Comparison of ENCODE assay signal across 15 cellular contexts in the genomic region with DNA sequence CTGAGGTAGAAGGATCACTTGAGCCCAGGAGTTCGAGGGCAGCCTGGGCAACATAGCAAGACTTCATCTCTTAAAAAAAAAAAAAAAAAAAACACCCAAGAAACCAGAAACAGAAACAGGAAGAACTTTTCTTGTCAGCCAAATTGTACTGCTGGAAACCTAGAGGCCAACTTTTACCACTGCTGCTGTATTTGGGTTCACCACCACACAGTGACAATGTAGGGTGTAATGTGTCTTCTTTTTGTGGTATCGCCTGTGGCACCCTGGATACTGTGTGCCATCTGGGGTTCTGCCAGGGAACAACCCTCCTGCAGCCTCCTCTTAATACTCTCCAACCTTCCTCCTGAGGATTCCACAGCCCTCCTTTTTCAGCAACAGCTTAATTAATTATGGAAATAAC.
DNase-seq lines count a peak whose midpoint lies in the region; ATAC-seq and TF ChIP-seq lines count a peak whose summit lies in the region.
"Had no signal": no experiment of that assay in that cellular context is flagged by ENCODE, and none has a peak within 500 bp of the region (broad histone marks: within the 10 kb centered on the region; RNA-seq: fewer than 3 reads in every experiment).

No MANE protein-coding gene starts in this region.

- no peak overlapping the region for H3K4me3 ChIP-seq in CD4-positive, alpha-beta memory T cell (ENCODE audit: low read length in 2 of 2)
- no peak overlapping the region for H3K4me3 ChIP-seq in mucosa of descending colon
- H3K4me3 ChIP-seq: lung, MG63, Peyer's patch had no signal

- intact Hi-C loops in CD4-positive, alpha-beta memory T cell (cut with micrococcal nuclease) = no loop called here
- intact Hi-C loops in mucosa of descending colon (cut with DNase I, micrococcal nuclease) = no loop called here
- intact Hi-C loops in Right ventricle myocardium inferior (cut with DNase I) = no loop called here

- CTCF ChIA-PET in CD4-positive, alpha-beta memory T cell (lab: Charles Lee; ENCODE audit: partially characterized antibody) = interaction anchor here (1.1 to 1.3 kb wide), 2 partner anchors 39 to 162 kb away, joined by 3 to 5 read pairs; no protein-coding TSS in a partner anchor

- H3K36me3 Mint-ChIP-seq in CD4-positive, alpha-beta memory T cell = peaks cover 4 to 32% of the 10 kb centered on the region in 2 donors
- no peaks in the 10 kb centered on the region for H3K36me3 Mint-ChIP-seq in T-helper 17 cell (ENCODE audit: low read depth)

- POLR2A ChIA-PET in CD4-positive, alpha-beta memory T cell (lab: Charles Lee; ENCODE audit: partially characterized antibody) = no interaction called here

- DNase-seq in CD4-positive, alpha-beta memory T cell = peak; percentile 25 to 39 (median 36)
- DNase-seq in Kasumi-1 (lab: John Stamatoyannopoulos, UW) (peak; percentile 76 to 87), T-helper 17 cell (no peak), mucosa of descending colon (no peak), NCI-H2107 (lab: John Stamatoyannopoulos, UW) (no peak), SKM-1 treated with dmso at 0.1 percent for 144 hours (lab: John Stamatoyannopoulos, UW; ENCODE audit: unreplicated experiment) (no peak), Right ventricle myocardium inferior (ENCODE audit: missing footprints) (no peak)
- DNase-seq: GDM1, HCEC 1CT, MG63, NCI-H226, Peyer's patch, small intestine, T1000 had no signal

- H3K27ac Mint-ChIP-seq in CD4-positive, alpha-beta memory T cell = peak overlapping the region; percentile 2 to 95 (median 44)
- peak overlapping the region; percentile 74 for H3K27ac Mint-ChIP-seq in T-helper 17 cell

- H3K4me1 Mint-ChIP-seq in CD4-positive, alpha-beta memory T cell = peaks cover 48 to 73% (median 58%) of the 10 kb centered on the region in 4 donors
- peaks cover 40% of the 10 kb centered on the region for H3K4me1 Mint-ChIP-seq in T-helper 17 cell

- H3K9me3 ChIP-seq in CD4-positive, alpha-beta memory T cell (ENCODE audit: control insufficient read depth in 1 of 2, low read length in 2 of 2) = no peaks in the 10 kb centered on the region
- no peaks in the 10 kb centered on the region for H3K9me3 ChIP-seq in T-helper 17 cell (ENCODE audit: control insufficient read depth, low read length, poor library complexity, severe bottlenecking)
- no peaks in the 10 kb centered on the region for H3K9me3 ChIP-seq in mucosa of descending colon
- H3K9me3 ChIP-seq: MG63, Peyer's patch had no signal

- no peaks in the 10 kb centered on the region for H3K36me3 ChIP-seq in CD4-positive, alpha-beta memory T cell (ENCODE audit: insufficient read depth, low read length)
- no peaks in the 10 kb centered on the region for H3K36me3 ChIP-seq in mucosa of descending colon (ENCODE audit: low read depth)

- H3K27ac ChIP-seq in CD4-positive, alpha-beta memory T cell (ENCODE audit: low read depth, low read length) = no peak overlapping the region
- H3K27ac ChIP-seq: Peyer's patch had no signal

- no peak for TF ChIP-seq CTCF in mucosa of descending colon (IDR thresholded peaks at IDR 0.05)

- no peaks in the 10 kb centered on the region for H3K27me3 ChIP-seq in CD4-positive, alpha-beta memory T cell (ENCODE audit: insufficient read depth, low read length)
- H3K27me3 ChIP-seq: MG63, Peyer's patch had no signal

- peaks cover 49% of the 10 kb centered on the region for H3K4me1 ChIP-seq in CD4-positive, alpha-beta memory T cell (ENCODE audit: insufficient read depth, low read length)
- no peaks in the 10 kb centered on the region for H3K4me1 ChIP-seq in mucosa of descending colon (ENCODE audit: low read depth)
- H3K4me1 ChIP-seq: Peyer's patch had no signal

- H3K4me3 Mint-ChIP-seq in CD4-positive, alpha-beta memory T cell = peak overlapping the region; percentile 37 to 85 (median 61)
- H3K4me3 Mint-ChIP-seq in T-helper 17 cell = peak overlapping the region; percentile 84

- ATAC-seq in T-helper 17 cell (peak; percentile 90), mucosa of descending colon (peak; percentile 23), Right ventricle myocardium inferior (no peak)

- H3K27me3 Mint-ChIP-seq in CD4-positive, alpha-beta memory T cell = no peaks in the 10 kb centered on the region
- H3K27me3 Mint-ChIP-seq in T-helper 17 cell = no peaks in the 10 kb centered on the region

- no peaks in the 10 kb centered on the region for H3K9me3 Mint-ChIP-seq in CD4-positive, alpha-beta memory T cell

Comparison
In these comparisons a context has a peak if more than half of its experiments do, and no peak if none do; other contexts are left out.
1. DNase-seq: peak in CD4-positive, alpha-beta memory T cell (5 of 5) and Kasumi-1 (2 of 2); none in T-helper 17 cell (0 of 3), mucosa of descending colon (0 of 3), NCI-H2107 (single experiment), SKM-1 treated with dmso at 0.1 percent for 144 hours (single experiment) and Right ventricle myocardium inferior (single experiment).